In the genomic region with DNA sequence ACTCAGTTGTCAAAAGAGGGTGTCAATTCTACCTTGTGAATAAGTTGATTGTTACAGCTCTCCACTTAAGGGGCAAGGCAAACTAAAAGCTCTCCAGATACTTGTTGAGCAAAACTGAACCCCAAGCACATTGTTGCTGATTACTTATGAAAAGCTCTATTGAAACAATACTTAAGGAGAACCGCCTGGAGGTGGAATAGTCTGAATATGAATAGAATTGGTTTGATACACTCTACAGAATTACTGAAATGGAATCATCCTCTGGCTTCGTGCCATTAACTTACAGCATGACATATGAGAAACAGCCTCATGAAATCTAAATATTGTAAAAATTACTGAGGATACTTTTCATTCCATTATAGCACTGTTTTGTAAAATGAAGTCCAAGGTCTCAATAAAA, we compare ENCODE assay signal across 18 cellular contexts.
DNase-seq lines count a peak whose midpoint lies in the region; ATAC-seq and TF ChIP-seq lines count a peak whose summit lies in the region.
"Had no signal": no experiment of that assay in that cellular context is flagged by ENCODE, and none has a peak within 500 bp of the region (broad histone marks: within the 10 kb centered on the region; RNA-seq: fewer than 3 reads in every experiment).

No MANE protein-coding gene starts in this region.

- no peaks in the 10 kb centered on the region for H3K4me1 ChIP-seq in gastrocnemius medialis
- H3K4me1 ChIP-seq: body of pancreas, SJCRH30, spleen had no signal

- in situ Hi-C loops in gastrocnemius medialis (cut with MboI; ENCODE audit: low sequenced_read_pairs in 4 of 4), result no loop called here

- no peak overlapping the region for H3K4me3 ChIP-seq in gastrocnemius medialis
- H3K4me3 ChIP-seq: body of pancreas, esophagus muscularis mucosa, SJCRH30, spleen, transverse colon had no signal

- no peaks in the 10 kb centered on the region for H3K9me3 ChIP-seq in gastrocnemius medialis
- H3K9me3 ChIP-seq: body of pancreas, esophagus muscularis mucosa, SJCRH30, spleen, transverse colon had no signal

- intact Hi-C loops in gastrocnemius medialis (cut with DNase I; ENCODE audit: low total_unique reads), result no loop called here

- no peak for ATAC-seq in gastrocnemius medialis
- no peak for ATAC-seq in HG03565 (IDR thresholded peaks at IDR 0.05; ENCODE audit: unreplicated experiment)
- ATAC-seq: activated T-cell treated with anti-CD3 and anti-CD28 coated beads, Interleukin-2, amount 50 U/mL, for 4 hours; body of pancreas had no signal

- H3K27me3 ChIP-seq in gastrocnemius medialis, result no peaks in the 10 kb centered on the region
- H3K27me3 ChIP-seq: body of pancreas, esophagus muscularis mucosa, SJCRH30, spleen, transverse colon had no signal

- TF ChIP-seq CTCF in gastrocnemius medialis (IDR thresholded peaks at IDR 0.05 in 4 of 5, conservative IDR thresholded peaks at IDR 0.05 in 1 of 5), result no peak

- H3K36me3 ChIP-seq in gastrocnemius medialis, result peaks cover 0 to 8% of the 10 kb centered on the region in 2 donors
- H3K36me3 ChIP-seq: SJCRH30, transverse colon had no signal

- peak overlapping the region in 3 of 4 donors; percentile 1 to 42 (median 8) for H3K27ac ChIP-seq in gastrocnemius medialis
- H3K27ac ChIP-seq: body of pancreas, SJCRH30, spleen, transverse colon had no signal

- no peak for TF ChIP-seq POLR2A in gastrocnemius medialis (IDR thresholded peaks at IDR 0.05)

- DNase-seq in DMS153 treated with DMSO at 0.1 percent for 48 hours (lab: John Stamatoyannopoulos, UW; ENCODE audit: unreplicated experiment) (peak; percentile 12), DMS153 (lab: John Stamatoyannopoulos, UW) (no peak), NCI-H510A (lab: John Stamatoyannopoulos, UW) (peak; percentile 2), dermis microvascular lymphatic vessel endothelial cell (ENCODE audit: low read depth in 2 of 2) (peak; percentile 33 to 67), gastrocnemius medialis (no peak), cerebellar cortex (ENCODE audit: low spot score) (no peak)
- no peak for DNase-seq in activated CD4-positive, alpha-beta T cell treated with anti-CD3 and anti-CD28 coated beads for 48 hours
- DNase-seq: 8988T; activated T-cell treated with anti-CD3 and anti-CD28 coated beads, Interleukin-2, amount 50 U/mL, for 4 hours; body of pancreas; kidney; NCI-H774; nephron progenitor cell; spleen; transverse colon had no signal

Comparison
In these comparisons a context has a peak if more than half of its experiments do, and no peak if none do; other contexts are left out.
1. DNase-seq: peak in DMS153 treated with DMSO at 0.1 percent for 48 hours (single experiment), NCI-H510A (single experiment) and dermis microvascular lymphatic vessel endothelial cell (2 of 2); none in DMS153 (single experiment), gastrocnemius medialis (0 of 2), activated CD4-positive, alpha-beta T cell treated with anti-CD3 and anti-CD28 coated beads for 48 hours (single experiment) and cerebellar cortex (single experiment).